ENCODE assay signal across 1 cellular context in the genomic region with DNA sequence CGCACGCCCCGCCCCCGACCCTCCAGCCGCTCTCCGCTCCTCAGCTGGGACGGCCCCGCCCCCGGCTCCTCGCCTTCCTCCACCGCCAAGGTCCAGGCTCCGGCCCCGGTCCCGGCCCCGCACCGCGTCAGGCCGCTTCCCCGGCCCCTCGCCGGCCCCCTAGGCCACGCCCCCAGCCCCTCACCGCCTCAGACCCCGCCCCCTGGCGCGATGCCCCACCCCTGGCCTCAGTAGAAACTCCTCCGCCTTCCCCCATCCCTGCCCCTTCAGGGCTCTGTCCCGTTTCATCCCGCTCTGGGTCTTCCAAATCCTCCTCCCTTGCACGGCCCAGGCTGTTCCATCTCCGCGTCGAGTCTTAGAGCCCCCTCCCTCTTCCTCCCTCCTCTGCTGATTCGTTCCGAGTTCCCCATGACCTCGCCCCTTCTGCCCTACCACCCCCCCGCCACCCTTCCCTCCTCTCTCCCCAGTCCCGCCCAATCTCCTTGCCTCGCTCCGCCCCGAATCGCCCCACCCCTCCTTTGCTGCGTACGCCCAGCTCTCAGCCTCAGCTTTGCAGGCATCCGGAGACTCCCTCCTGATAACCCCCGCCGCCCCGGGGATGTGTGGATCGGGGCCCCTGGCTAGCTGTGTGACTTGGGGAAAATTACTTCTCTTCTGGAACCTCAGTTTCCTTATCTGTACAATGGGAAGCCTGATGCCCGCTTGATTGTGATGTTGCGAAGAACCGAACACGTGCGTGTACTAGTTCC.
TF ChIP-seq lines count a peak whose summit lies in the region.

No MANE protein-coding gene starts in this region.

TF ChIP-seq in HEK293, 187 proteins besides CTCF, POLR2A, EP300 and RAD21 (continued from another document):
- TF ChIP-seq ZNF24 (tag by site-specific recombination; IDR thresholded peaks at IDR 0.05) (0 out of 2 replicates have a peak, but pooled peaks have one; percentile 45), ZNF544 (tag by site-specific recombination; IDR thresholded peaks at IDR 0.05) (no peak), ZBTB17 (tag by site-specific recombination; IDR thresholded peaks at IDR 0.05) (peak; percentile 66; the same call in 1 of the 2 replicates), OSR2 (tag by site-specific recombination; IDR thresholded peaks at IDR 0.05) (no peak), ZNF335 (tag by site-specific recombination; conservative IDR thresholded peaks at IDR 0.05) (peak; percentile 4; the same call in 1 of the 2 replicates), ZBTB7A (tag by site-specific recombination; IDR thresholded peaks at IDR 0.05; ENCODE audit: low read depth) (0 out of 2 replicates have a peak, but pooled peaks have one; percentile 67), ZNF701 (tag by site-specific recombination; IDR thresholded peaks at IDR 0.05) (no peak), KLF7 (tag by site-specific recombination; IDR thresholded peaks at IDR 0.05; ENCODE audit: borderline replicate concordance) (peak; percentile 68), ZIC2 (tag by site-specific recombination; IDR thresholded peaks at IDR 0.05) (peak; percentile 70), EGR2 (tag by site-specific recombination; IDR thresholded peaks at IDR 0.05; ENCODE audit: low read depth) (peak; percentile 48; the same call in 1 of the 2 replicates), YY1 (tag by site-specific recombination; IDR thresholded peaks at IDR 0.05) (no peak), ZNF610 (tag by site-specific recombination; IDR thresholded peaks at IDR 0.05; ENCODE audit: borderline replicate concordance) (no peak), SP3 (tag by site-specific recombination; IDR thresholded peaks at IDR 0.05) (peak; percentile 92), ZNF366 (tag by site-specific recombination; conservative IDR thresholded peaks at IDR 0.05) (peak; percentile 60; the same call in 1 of the 2 replicates), ZNF48 (tag by site-specific recombination; IDR thresholded peaks at IDR 0.05) (no peak), ZNF843 (tag by site-specific recombination; IDR thresholded peaks at IDR 0.05) (no peak), ZNF169 (tag by site-specific recombination; IDR thresholded peaks at IDR 0.05) (no peak), ZNF629 (tag by site-specific recombination; IDR thresholded peaks at IDR 0.05) (0 out of 2 replicates have a peak, but pooled peaks have one; percentile 25), ZNF777 (tag by site-specific recombination; IDR thresholded peaks at IDR 0.05; ENCODE audit: borderline replicate concordance) (no peak), WT1 (tag by site-specific recombination; IDR thresholded peaks at IDR 0.05) (0 out of 2 replicates have a peak, but pooled peaks have one; percentile 23), ZFHX2 (tag by site-specific recombination; conservative IDR thresholded peaks at IDR 0.05) (peak; percentile 35; the same call in 1 of the 2 replicates), PRDM1 (tag by site-specific recombination; IDR thresholded peaks at IDR 0.05) (no peak), KLF16 (tag by site-specific recombination; IDR thresholded peaks at IDR 0.05) (peak; percentile 91), ZNF121 (tag by site-specific recombination; IDR thresholded peaks at IDR 0.05) (no peak), KLF1 (tag by site-specific recombination; IDR thresholded peaks at IDR 0.05) (peak; percentile 92), ZFP37 (tag by site-specific recombination; IDR thresholded peaks at IDR 0.05) (no peak), ZNF792 (tag by site-specific recombination; IDR thresholded peaks at IDR 0.05) (no peak)
- TF ChIP-seq, protein P1, sequence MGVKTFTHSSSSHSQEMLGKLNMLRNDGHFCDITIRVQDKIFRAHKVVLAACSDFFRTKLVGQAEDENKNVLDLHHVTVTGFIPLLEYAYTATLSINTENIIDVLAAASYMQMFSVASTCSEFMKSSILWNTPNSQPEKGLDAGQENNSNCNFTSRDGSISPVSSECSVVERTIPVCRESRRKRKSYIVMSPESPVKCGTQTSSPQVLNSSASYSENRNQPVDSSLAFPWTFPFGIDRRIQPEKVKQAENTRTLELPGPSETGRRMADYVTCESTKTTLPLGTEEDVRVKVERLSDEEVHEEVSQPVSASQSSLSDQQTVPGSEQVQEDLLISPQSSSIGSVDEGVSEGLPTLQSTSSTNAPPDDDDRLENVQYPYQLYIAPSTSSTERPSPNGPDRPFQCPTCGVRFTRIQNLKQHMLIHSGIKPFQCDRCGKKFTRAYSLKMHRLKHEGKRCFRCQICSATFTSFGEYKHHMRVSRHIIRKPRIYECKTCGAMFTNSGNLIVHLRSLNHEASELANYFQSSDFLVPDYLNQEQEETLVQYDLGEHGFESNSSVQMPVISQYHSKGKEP (tag by site-specific recombination; IDR thresholded peaks at IDR 0.05) = no peak
- TF ChIP-seq, protein P2, sequence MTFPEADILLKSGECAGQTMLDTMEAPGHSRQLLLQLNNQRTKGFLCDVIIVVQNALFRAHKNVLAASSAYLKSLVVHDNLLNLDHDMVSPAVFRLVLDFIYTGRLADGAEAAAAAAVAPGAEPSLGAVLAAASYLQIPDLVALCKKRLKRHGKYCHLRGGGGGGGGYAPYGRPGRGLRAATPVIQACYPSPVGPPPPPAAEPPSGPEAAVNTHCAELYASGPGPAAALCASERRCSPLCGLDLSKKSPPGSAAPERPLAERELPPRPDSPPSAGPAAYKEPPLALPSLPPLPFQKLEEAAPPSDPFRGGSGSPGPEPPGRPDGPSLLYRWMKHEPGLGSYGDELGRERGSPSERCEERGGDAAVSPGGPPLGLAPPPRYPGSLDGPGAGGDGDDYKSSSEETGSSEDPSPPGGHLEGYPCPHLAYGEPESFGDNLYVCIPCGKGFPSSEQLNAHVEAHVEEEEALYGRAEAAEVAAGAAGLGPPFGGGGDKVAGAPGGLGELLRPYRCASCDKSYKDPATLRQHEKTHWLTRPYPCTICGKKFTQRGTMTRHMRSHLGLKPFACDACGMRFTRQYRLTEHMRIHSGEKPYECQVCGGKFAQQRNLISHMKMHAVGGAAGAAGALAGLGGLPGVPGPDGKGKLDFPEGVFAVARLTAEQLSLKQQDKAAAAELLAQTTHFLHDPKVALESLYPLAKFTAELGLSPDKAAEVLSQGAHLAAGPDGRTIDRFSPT (tag by site-specific recombination; IDR thresholded peaks at IDR 0.05) = peak; percentile 68; the same call in 1 of the 2 replicates
- TF ChIP-seq, protein P3, sequence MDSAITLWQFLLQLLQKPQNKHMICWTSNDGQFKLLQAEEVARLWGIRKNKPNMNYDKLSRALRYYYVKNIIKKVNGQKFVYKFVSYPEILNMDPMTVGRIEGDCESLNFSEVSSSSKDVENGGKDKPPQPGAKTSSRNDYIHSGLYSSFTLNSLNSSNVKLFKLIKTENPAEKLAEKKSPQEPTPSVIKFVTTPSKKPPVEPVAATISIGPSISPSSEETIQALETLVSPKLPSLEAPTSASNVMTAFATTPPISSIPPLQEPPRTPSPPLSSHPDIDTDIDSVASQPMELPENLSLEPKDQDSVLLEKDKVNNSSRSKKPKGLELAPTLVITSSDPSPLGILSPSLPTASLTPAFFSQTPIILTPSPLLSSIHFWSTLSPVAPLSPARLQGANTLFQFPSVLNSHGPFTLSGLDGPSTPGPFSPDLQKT (IDR thresholded peaks at IDR 0.05; ENCODE audit: borderline replicate concordance, low read depth, low read length) = no peak
- TF ChIP-seq, protein P4, sequence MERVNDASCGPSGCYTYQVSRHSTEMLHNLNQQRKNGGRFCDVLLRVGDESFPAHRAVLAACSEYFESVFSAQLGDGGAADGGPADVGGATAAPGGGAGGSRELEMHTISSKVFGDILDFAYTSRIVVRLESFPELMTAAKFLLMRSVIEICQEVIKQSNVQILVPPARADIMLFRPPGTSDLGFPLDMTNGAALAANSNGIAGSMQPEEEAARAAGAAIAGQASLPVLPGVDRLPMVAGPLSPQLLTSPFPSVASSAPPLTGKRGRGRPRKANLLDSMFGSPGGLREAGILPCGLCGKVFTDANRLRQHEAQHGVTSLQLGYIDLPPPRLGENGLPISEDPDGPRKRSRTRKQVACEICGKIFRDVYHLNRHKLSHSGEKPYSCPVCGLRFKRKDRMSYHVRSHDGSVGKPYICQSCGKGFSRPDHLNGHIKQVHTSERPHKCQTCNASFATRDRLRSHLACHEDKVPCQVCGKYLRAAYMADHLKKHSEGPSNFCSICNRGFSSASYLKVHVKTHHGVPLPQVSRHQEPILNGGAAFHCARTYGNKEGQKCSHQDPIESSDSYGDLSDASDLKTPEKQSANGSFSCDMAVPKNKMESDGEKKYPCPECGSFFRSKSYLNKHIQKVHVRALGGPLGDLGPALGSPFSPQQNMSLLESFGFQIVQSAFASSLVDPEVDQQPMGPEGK (tag by site-specific recombination; IDR thresholded peaks at IDR 0.05) = peak; percentile 96
TF ChIP-seq in HEK293: peak in this region for 30.
